12 cellular contexts compared by ENCODE assay signal in the genomic region with DNA sequence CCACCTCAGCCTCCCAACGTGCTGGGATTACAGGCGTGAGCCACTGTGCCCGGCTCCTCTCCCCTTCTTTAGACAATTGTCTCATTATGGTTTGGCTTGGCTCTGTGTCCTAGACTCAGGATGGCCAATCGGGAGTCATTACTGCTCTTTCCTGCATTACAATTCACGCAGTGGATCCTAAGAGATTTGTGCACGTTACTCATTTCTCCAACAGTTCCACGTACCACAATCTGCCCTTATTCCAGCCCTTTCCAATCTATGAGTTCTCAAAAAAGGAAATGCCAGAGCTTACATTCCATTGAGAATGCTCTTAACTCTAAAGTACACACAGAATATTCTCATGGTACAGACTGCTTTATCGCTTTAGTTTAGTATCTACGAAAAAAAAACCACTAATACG.
"Had no signal": no experiment of that assay in that cellular context is flagged by ENCODE, and none has a peak within 500 bp of the region (broad histone marks: within the 10 kb centered on the region; RNA-seq: fewer than 3 reads in every experiment).

No MANE protein-coding gene starts in this region.

- H3K9me3 ChIP-seq: suprapubic skin had no signal

- H3K36me3 ChIP-seq: suprapubic skin had no signal

- H3K27ac ChIP-seq: suprapubic skin had no signal

- ATAC-seq: activated CD8-positive, alpha-beta memory T cell treated with anti-CD3 and anti-CD28 coated beads, Interleukin-2, amount 10 ng/mL, durations not matched to agents 7 days and 5 days; effector memory CD8-positive, alpha-beta T cell had no signal

- DNase-seq: activated CD4-positive, alpha-beta T cell treated with anti-CD3 and anti-CD28 coated beads, Interleukin-2, amount 50 U/mL, for 4 hours; activated CD4-positive, CD25-positive, alpha-beta regulatory T cell treated with anti-CD3 and anti-CD28 coated beads, Interleukin-2, amount 50 U/mL, for 72 hours; activated CD8-positive, alpha-beta memory T cell treated with anti-CD3 and anti-CD28 coated beads, Interleukin-2, amount 10 ng/mL, durations not matched to agents 7 days and 5 days; activated effector memory CD4-positive, alpha-beta T cell treated with anti-CD3 and anti-CD28 coated beads, Interleukin-2, amount 50 U/mL, for 16 hours; activated T-cell treated with anti-CD3 and anti-CD28 coated beads, Interleukin-2, amount 50 U/mL, for 24 hours; anterior cingulate cortex; effector memory CD8-positive, alpha-beta T cell; hippocampal formation; retina; small intestine; stimulated activated naive CD4-positive, alpha-beta T cell had no signal

- H3K27me3 ChIP-seq: suprapubic skin had no signal

- H3K4me1 ChIP-seq: suprapubic skin had no signal

- H3K4me3 ChIP-seq: suprapubic skin had no signal
